In the genomic region with DNA sequence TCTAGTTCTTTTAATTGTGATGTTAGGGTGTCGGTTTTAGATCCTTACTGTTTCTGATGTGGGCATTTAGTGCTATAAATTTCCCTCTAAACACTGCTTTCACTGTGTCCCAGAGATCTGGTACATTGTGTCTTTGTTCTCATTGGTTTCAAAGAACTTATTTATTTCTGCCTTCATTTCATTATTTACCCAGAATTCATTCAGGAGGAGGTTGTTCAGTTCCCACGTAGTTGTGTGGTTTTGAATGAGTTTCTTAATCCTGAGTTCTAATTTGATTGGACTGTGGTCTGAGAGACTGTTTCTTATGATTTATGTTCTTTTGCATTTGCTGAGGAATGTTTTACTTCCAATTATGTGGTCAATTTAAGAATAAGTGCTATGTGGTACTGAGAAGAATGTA, we compare ENCODE assay signal across 16 cellular contexts. TPM values are rescaled to one million over a fixed set of nuclear protein-coding genes. Genes with fewer than 3 reads are reported as not detected.
"Had no signal": no experiment of that assay in that cellular context is flagged by ENCODE, and none has a peak within 500 bp of the region (broad histone marks: within the 10 kb centered on the region; RNA-seq: fewer than 3 reads in every experiment).

No MANE protein-coding gene starts in this region.

RNA-seq across cellular contexts. Expression of a gene that starts 9.3 kb away (rescaled TPM):
- total RNA-seq: activated naive CD4-positive, alpha-beta T cell treated with anti-CD3 and anti-CD28 coated beads for 36 hours; activated naive CD8-positive, alpha-beta T cell treated with anti-CD3 and anti-CD28 coated beads for 36 hours; activated naive CD8-positive, alpha-beta T cell treated with anti-CD3 and anti-CD28 coated beads, Interleukin-2, amount 10 ng/mL, durations not matched to agents 7 days and 5 days; activated T-cell treated with anti-CD3 and anti-CD28 coated beads, Interleukin-2, amount 50 U/mL, for 4 hours; activated T-helper 1 cell treated with anti-CD3 and anti-CD28 coated beads, Interleukin-12 subunit alpha, Interleukin-12 subunit beta, Interleukin-2, Interleukin-4 antibody, amounts not matched to agents 30 ng/mL and 10 ng/mL and 1 ng/mL, durations not matched to agents 14 hours and 24 hours and 36 hours; activated T-helper 17 cell treated with anti-CD3 and anti-CD28 coated beads, Interleukin-2, amount 50 U/mL, for 72 hours; activated T-helper 2 cell treated with anti-CD3 and anti-CD28 coated beads, Interferon-gamma antibody, Interleukin-2, Interleukin-4, amounts not matched to agents 10 μg/mL and 5 μg/mL and 100 μg/mL, durations not matched to agents 14 hours and 24 hours and 36 hours; adrenal gland; aorta; ascending aorta; astrocyte; body of pancreas; cardiac muscle cell; cerebellum; chondrocyte had no signal
- polyA plus RNA-seq: adipose tissue, adrenal gland, aorta, cardiac muscle cell had no signal
